In genomic region chr2:127575941-127576432, GRCh38 we compare ENCODE assay signal across 1 cellular context.
TF ChIP-seq lines count a peak whose summit lies in the region.

No MANE protein-coding gene starts in this region.

TF ChIP-seq in IMR-90, 13 proteins besides CTCF, POLR2A, EP300 and RAD21:
- TF ChIP-seq CEBPB (IDR thresholded peaks at IDR 0.05; ENCODE audit: low read depth, low read length) (0 out of 2 replicates have a peak, but pooled peaks have one; percentile 18), USF2 (IDR thresholded peaks at IDR 0.05; ENCODE audit: low read depth, low read length) (no peak)
